Comparison of ENCODE assay signal across 8 cellular contexts in genomic region chr10:101095550-101096213, GRCh38. TPM values are rescaled to one million over a fixed set of nuclear protein-coding genes. Genes with fewer than 3 reads are reported as not detected.
DNase-seq lines count a peak whose midpoint lies in the region; ATAC-seq and TF ChIP-seq lines count a peak whose summit lies in the region.

No MANE protein-coding gene starts in this region.

- peaks cover 6% of the 10 kb centered on the region; the same call in 1 of the 2 replicates for H3K27me3 ChIP-seq in HCT116 (ENCODE audit: insufficient read depth, low read length)

- DNase-seq in EL = peak; percentile 70
- peak; percentile 94 for DNase-seq in HCT116 (ENCODE audit: low read depth, low spot score)
- DNase-seq in NCI-H2029 treated with DMSO at 0.1 percent for 48 hours (lab: John Stamatoyannopoulos, UW) = peak; percentile 31
- peak; percentile 63 for DNase-seq in activated B cell treated with CpG ODN at 0.5 μM for 24 hours
- DNase-seq in cardiac fibroblast (ENCODE audit: low read depth in 2 of 2) = peak; percentile 63 to 69
- peak; percentile 86 for DNase-seq in kidney tubule cell (ENCODE audit: low spot score)
- DNase-seq in stimulated activated CD4-positive, alpha-beta T cell treated with anti-CD3 and anti-CD28 coated beads, Interleukin-4, amount 100 ng/mL, for 48 hours (ENCODE audit: low read depth in 2 of 2) = peak; percentile 63 to 65

- H4K20me1 ChIP-seq in HCT116 (ENCODE audit: insufficient read depth) = no peaks in the 10 kb centered on the region

- H3K9me2 ChIP-seq in HCT116 (ENCODE audit: insufficient read depth) = no peaks in the 10 kb centered on the region

- TF ChIP-seq CTCF in HCT116 (IDR thresholded peaks at IDR 0.05 in 2 of 3, conservative IDR thresholded peaks at IDR 0.05 in 1 of 3; ENCODE audit: borderline replicate concordance in 1 of 3, insufficient read depth in 1 of 3, low read depth in 2 of 3, low read length in 2 of 3) (peak; percentile 97 to 99 (median 99)), activated B cell treated with CpG ODN at 0.5 μM for 24 hours (IDR thresholded peaks at IDR 0.05) (no peak), cardiac fibroblast (IDR thresholded peaks at IDR 0.05; ENCODE audit: low read depth, low read length) (peak; percentile 91)

- POLR2A ChIA-PET in HCT116 (lab: Charles Lee) = interaction anchor here (0.6 to 2.9 kb wide), 7 partner anchors 44 to 64 kb away, joined by 3 to 36 read pairs (median 3); partner anchors contain the start of genes PDZD7 and SFXN3
- POLR2A ChIA-PET in activated B cell treated with CpG ODN at 0.5 μM for 24 hours (lab: Charles Lee) = interaction anchor here (0.6 kb wide), 1 partner anchor 67 kb away, joined by 3 read pairs; no protein-coding TSS in a partner anchor

- no peaks in the 10 kb centered on the region for H3K79me2 ChIP-seq in HCT116 (ENCODE audit: insufficient read depth, low read length)

- H3K9me3 ChIP-seq in HCT116 (ENCODE audit: control insufficient read depth in 1 of 2, insufficient read depth in 1 of 2, low read depth in 1 of 2, low read length in 2 of 2) = no peaks in the 10 kb centered on the region

- H3K4me3 ChIP-seq in HCT116 (replicated peaks in 1 of 2; ENCODE audit: low read depth in 1 of 2, low read length in 2 of 2) (peak overlapping the region; percentile 23 to 36), cardiac fibroblast (replicated peaks in 1 of 2; ENCODE audit: low read depth in 2 of 2, low read length in 2 of 2) (no peak overlapping the region)

- ATAC-seq in HCT116 (peak; percentile 100), activated B cell treated with CpG ODN at 0.5 μM for 24 hours (ENCODE audit: low read depth) (peak; percentile 99), GM21737 (IDR thresholded peaks at IDR 0.05; ENCODE audit: unreplicated experiment) (no peak)

- H3K4me2 ChIP-seq in HCT116 (ENCODE audit: low read length) = peak overlapping the region; percentile 61

- RAD21 ChIA-PET in HCT116 (lab: Charles Lee; ENCODE audit: low non-redundant PET in 1 of 2, low total read pairs in 2 of 2, uncharacterized antibody in 2 of 2, unreplicated experiment in 2 of 2) = interaction anchor here (0.6 to 3.9 kb wide), 9 partner anchors 29 to 474 kb away, joined by 3 to 92 read pairs (median 4); partner anchors contain the start of gene KAZALD1 (in 1 of the 2)

- BruUV-seq in HCT116 (replicated peaks; lab: Mats Ljungman, UMichigan) = no TSS peak

- no peak overlapping the region for H2AFZ ChIP-seq in HCT116 (ENCODE audit: low read depth, low read length, poor library complexity, severe bottlenecking)

- no peak overlapping the region for H3K27ac Mint-ChIP-seq in activated B cell treated with CpG ODN at 0.5 μM for 24 hours

- TF ChIP-seq RAD21 in HCT116 (IDR thresholded peaks at IDR 0.05; ENCODE audit: low read depth) = peak; percentile 91

- H3K27ac ChIP-seq in HCT116 (ENCODE audit: low read depth, low read length) = peak overlapping the region; percentile 20; the same call in 1 of the 2 replicates

- H3K9ac ChIP-seq in HCT116 (ENCODE audit: low read length) = 0 out of 2 replicates have a peak overlapping the region, but pooled peaks have one; percentile 16

- intact Hi-C loops in HCT116 (cut with micrococcal nuclease) (loop anchor here (1.0 kb wide), 1 partner anchor 47 kb away; no protein-coding TSS in a partner anchor), activated B cell treated with CpG ODN at 0.5 μM for 24 hours (cut with micrococcal nuclease) (loop anchor here (1.0 to 2.0 kb wide), 3 partner anchors 25 to 54 kb away; no protein-coding TSS in a partner anchor)

- H3K36me3 ChIP-seq in HCT116 (ENCODE audit: control insufficient read depth in 1 of 2, insufficient read depth in 2 of 2, low read length in 2 of 2) = no peaks in the 10 kb centered on the region

- H3K9me3 Mint-ChIP-seq in activated B cell treated with CpG ODN at 0.5 μM for 24 hours = peaks cover 5% of the 10 kb centered on the region

- peaks cover 0 to 24% of the 10 kb centered on the region in 2 experiments; a peak in 2 of 4 replicates for H3K4me1 ChIP-seq in HCT116 (ENCODE audit: control insufficient read depth in 1 of 2, insufficient read depth in 2 of 2, low read length in 2 of 2)

- no peaks in the 10 kb centered on the region for H3K4me1 Mint-ChIP-seq in activated B cell treated with CpG ODN at 0.5 μM for 24 hours

- TF ChIP-seq POLR2A in HCT116 (IDR thresholded peaks at IDR 0.05; ENCODE audit: borderline replicate concordance, extremely low read depth, insufficient read depth, insufficient read length) = no peak

- peaks cover 52% of the 10 kb centered on the region for H3K27me3 Mint-ChIP-seq in activated B cell treated with CpG ODN at 0.5 μM for 24 hours

- CTCF ChIA-PET in HCT116 (lab: Charles Lee) (interaction anchor here (0.7 to 9.5 kb wide), 37 partner anchors 10 to 507 kb away, joined by 3 to 414 read pairs (median 6); partner anchors contain the start of genes KAZALD1, PDZD7 and SFXN3), activated B cell treated with CpG ODN at 0.5 μM for 24 hours (lab: Charles Lee) (interaction anchor here (0.7 to 13.5 kb wide), 15 partner anchors 10 to 66 kb away, joined by 3 to 275 read pairs (median 3); partner anchors contain the start of genes PDZD7, SFXN3 and TLX1)

- H3K4me3 Mint-ChIP-seq in activated B cell treated with CpG ODN at 0.5 μM for 24 hours = no peak overlapping the region

- no peaks in the 10 kb centered on the region for H3K36me3 Mint-ChIP-seq in activated B cell treated with CpG ODN at 0.5 μM for 24 hours (ENCODE audit: low read depth)

TF ChIP-seq in HCT116, 20 proteins besides CTCF, POLR2A, EP300 and RAD21:
- TF ChIP-seq POLR2AphosphoS5 (IDR thresholded peaks at IDR 0.05; ENCODE audit: low read depth, low read length) (0 out of 2 replicates have a peak, but pooled peaks have one; percentile 28), YY1 (IDR thresholded peaks at IDR 0.05; ENCODE audit: extremely low read depth, insufficient replicate concordance, low read depth, low read length) (peak; percentile 82)
- TF ChIP-seq, protein P1, sequence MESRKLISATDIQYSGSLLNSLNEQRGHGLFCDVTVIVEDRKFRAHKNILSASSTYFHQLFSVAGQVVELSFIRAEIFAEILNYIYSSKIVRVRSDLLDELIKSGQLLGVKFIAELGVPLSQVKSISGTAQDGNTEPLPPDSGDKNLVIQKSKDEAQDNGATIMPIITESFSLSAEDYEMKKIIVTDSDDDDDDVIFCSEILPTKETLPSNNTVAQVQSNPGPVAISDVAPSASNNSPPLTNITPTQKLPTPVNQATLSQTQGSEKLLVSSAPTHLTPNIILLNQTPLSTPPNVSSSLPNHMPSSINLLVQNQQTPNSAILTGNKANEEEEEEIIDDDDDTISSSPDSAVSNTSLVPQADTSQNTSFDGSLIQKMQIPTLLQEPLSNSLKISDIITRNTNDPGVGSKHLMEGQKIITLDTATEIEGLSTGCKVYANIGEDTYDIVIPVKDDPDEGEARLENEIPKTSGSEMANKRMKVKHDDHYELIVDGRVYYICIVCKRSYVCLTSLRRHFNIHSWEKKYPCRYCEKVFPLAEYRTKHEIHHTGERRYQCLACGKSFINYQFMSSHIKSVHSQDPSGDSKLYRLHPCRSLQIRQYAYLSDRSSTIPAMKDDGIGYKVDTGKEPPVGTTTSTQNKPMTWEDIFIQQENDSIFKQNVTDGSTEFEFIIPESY (IDR thresholded peaks at IDR 0.05; ENCODE audit: extremely low read depth, insufficient replicate concordance, low read length) = no peak

RNA-seq across cellular contexts. Expression of gene KAZALD1, which starts 33.9 kb away (rescaled TPM):
- total RNA-seq in HCT116 (2021; ENCODE audit: unreplicated experiment) (16.0 TPM), activated B cell treated with CpG ODN at 0.5 μM for 24 hours (0.58 TPM in 1 of 2 replicates, not detected in the other)
- polyA plus RNA-seq in HCT116 (2012) = 8.1 and 9.4 TPM in 2 replicates

RNA-seq across cellular contexts. Expression of gene TLX1, which starts 35.4 kb away (rescaled TPM):
- total RNA-seq in HCT116 (2021; ENCODE audit: unreplicated experiment) (not detected), activated B cell treated with CpG ODN at 0.5 μM for 24 hours (not detected in 2 replicates)
- polyA plus RNA-seq in HCT116 (2012) = 0.09 and 0.42 TPM in 2 replicates

Comparison
In these comparisons a context has a peak if more than half of its experiments do, and no peak if none do; other contexts are left out.
1. DNase-seq: peak in every context shown above with its lines; median percentile 94 in HCT116; 86 in kidney tubule cell; 70 in EL; 66 in cardiac fibroblast; 64 in stimulated activated CD4-positive, alpha-beta T cell treated with anti-CD3 and anti-CD28 coated beads, Interleukin-4, amount 100 ng/mL, for 48 hours; 63 in activated B cell treated with CpG ODN at 0.5 μM for 24 hours; 31 in NCI-H2029 treated with DMSO at 0.1 percent for 48 hours.
2. H3K4me3 ChIP-seq: peak in HCT116 (2 of 2); none in cardiac fibroblast (0 of 2).
3. RNA of gene KAZALD1, which starts 33.9 kb away (total RNA-seq): 16.0 TPM in HCT116 (single experiment); 0.58 TPM in activated B cell treated with CpG ODN at 0.5 μM for 24 hours; every median in the first group is over 10 times any median in the second.